In genomic region chr2:5672749-5673147, GRCh38 we compare ENCODE assay signal across 25 cellular contexts. TPM values are rescaled to one million over a fixed set of nuclear protein-coding genes. Genes with fewer than 3 reads are reported as not detected.
DNase-seq lines count a peak whose midpoint lies in the region; ATAC-seq and TF ChIP-seq lines count a peak whose summit lies in the region.
"Had no signal": no experiment of that assay in that cellular context is flagged by ENCODE, and none has a peak within 500 bp of the region (broad histone marks: within the 10 kb centered on the region; RNA-seq: fewer than 3 reads in every experiment).

No MANE protein-coding gene starts in this region.

- H2AFZ ChIP-seq in H9 (ENCODE audit: low read length) = no peak overlapping the region

- no peak overlapping the region for H2AK5ac ChIP-seq in H9 (ENCODE audit: insufficient read length, low read length)

- H2BK20ac ChIP-seq in H9 (ENCODE audit: low read depth, low read length, poor library complexity, severe bottlenecking) = no peak overlapping the region

- H3K27me3 Mint-ChIP-seq in H9 (ENCODE audit: low read depth) (peaks cover 23% of the 10 kb centered on the region), chondrocyte (ENCODE audit: low read depth) (no peaks in the 10 kb centered on the region), progenitor cell of endocrine pancreas (peaks cover 25% of the 10 kb centered on the region), T-cell (peaks cover 14 to 22% of the 10 kb centered on the region in 2 donors)
- H3K27me3 Mint-ChIP-seq: T-helper 17 cell had no signal

- H2BK5ac ChIP-seq in H9 (ENCODE audit: insufficient read length, low read length) = no peak overlapping the region

- no peak overlapping the region for H3K56ac ChIP-seq in H9 (ENCODE audit: insufficient read length, low read depth, low read length)

- peaks cover 4% of the 10 kb centered on the region for H3K23me2 ChIP-seq in H9 (ENCODE audit: insufficient read length, low read depth, low read length, poor library complexity, severe bottlenecking)

- TF ChIP-seq CTCF in H9 (conservative IDR thresholded peaks at IDR 0.05) (no peak), chondrocyte (IDR thresholded peaks at IDR 0.05) (no peak), progenitor cell of endocrine pancreas (IDR thresholded peaks at IDR 0.05; ENCODE audit: unreplicated experiment) (no peak)

- POLR2A ChIA-PET in T-cell (lab: Charles Lee) = no interaction called here

- no peaks in the 10 kb centered on the region for H3K79me1 ChIP-seq in H9 (ENCODE audit: insufficient read depth, low read depth, low read length, poor library complexity, severe bottlenecking)

- peaks cover 5% of the 10 kb centered on the region; the same call in 1 of the 2 replicates for H3K27me3 ChIP-seq in H9 (ENCODE audit: insufficient read depth, low read length)
- H3K27me3 ChIP-seq: thyroid gland had no signal

- H3K4ac ChIP-seq in H9 (ENCODE audit: low read depth, low read length) = no peak overlapping the region

- H2BK120ac ChIP-seq in H9 (ENCODE audit: low read depth, low read length, poor library complexity, severe bottlenecking) = no peak overlapping the region

- no peak overlapping the region for H4K8ac ChIP-seq in H9 (replicated peaks; ENCODE audit: insufficient read length, low read depth, low read length)

- H3K36me3 Mint-ChIP-seq in H9 (ENCODE audit: insufficient read depth in 1 of 3, low read depth in 3 of 3) (no peaks in the 10 kb centered on the region), chondrocyte (ENCODE audit: low read depth) (no peaks in the 10 kb centered on the region), progenitor cell of endocrine pancreas (ENCODE audit: insufficient read depth) (no peaks in the 10 kb centered on the region), T-cell (no peaks in the 10 kb centered on the region)
- H3K36me3 Mint-ChIP-seq: activated CD4-positive, alpha-beta memory T cell treated with anti-CD3 and anti-CD28 coated beads for 36 hours had no signal

- DNase-seq in H9 (no peak), chondrocyte (ENCODE audit: low spot score) (no peak), progenitor cell of endocrine pancreas (ENCODE audit: low spot score, unreplicated experiment) (no peak), HuH-7.5 (ENCODE audit: low spot score) (no peak), T-cell (no peak), left lobe of liver (ENCODE audit: low spot score) (no peak)
- DNase-seq: ACHN; activated CD4-positive, alpha-beta memory T cell treated with anti-CD3 and anti-CD28 coated beads for 36 hours; activated CD4-positive, alpha-beta T cell treated with anti-CD3 and anti-CD28 coated beads for 1 hour; activated naive CD4-positive, alpha-beta T cell treated with Interleukin-2 at 50 U/mL for 16 hours; BE2C; HCEC 1CT; IMR-90; mammary epithelial cell; NCI-H2107; NCI-H748 treated with DMSO at 0.1 percent for 48 hours; Right ventricle myocardium superior; stimulated activated CD4-positive, alpha-beta T cell treated with anti-CD3 and anti-CD28 coated beads, Interleukin-2, amount 100 ng/mL, for 48 hours; T-helper 17 cell had no signal

- no peak overlapping the region for H3T11ph ChIP-seq in H9 (ENCODE audit: low read length)

- ATAC-seq in T-cell (replicated peaks in 1 of 4) (no peak), left lobe of liver (no peak)
- ATAC-seq: GM12878, Panc1, sciatic nerve, T-helper 17 cell had no signal

- H3K79me2 ChIP-seq in H9 (ENCODE audit: insufficient read depth, low read length) = no peaks in the 10 kb centered on the region

- CTCF ChIA-PET in T-cell (lab: Charles Lee) = no interaction called here

- H2BK15ac ChIP-seq in H9 (ENCODE audit: low read depth, low read length) = no peak overlapping the region

- no peak overlapping the region for H2BK12ac ChIP-seq in H9 (ENCODE audit: insufficient read length, low read depth, low read length)

- H3K27ac Mint-ChIP-seq in H9 (no peak overlapping the region), chondrocyte (ENCODE audit: unreplicated experiment) (peak overlapping the region; percentile 30), progenitor cell of endocrine pancreas (peak overlapping the region; percentile 74), T-cell (no peak overlapping the region)
- H3K27ac Mint-ChIP-seq: activated CD4-positive, alpha-beta memory T cell treated with anti-CD3 and anti-CD28 coated beads for 36 hours; T-helper 17 cell had no signal

- no peak overlapping the region for H4K5ac ChIP-seq in H9 (ENCODE audit: insufficient read length, low read depth, low read length)

- H3K4me3 ChIP-seq in iPS-18c (ENCODE audit: insufficient read depth, low read depth, low read length) = peak overlapping the region; percentile 45
- H3K4me3 ChIP-seq: GM12878, prostate gland had no signal

- no peaks in the 10 kb centered on the region; a peak in 2 of 5 replicates for H3K9me3 Mint-ChIP-seq in H9
- H3K9me3 Mint-ChIP-seq in chondrocyte (ENCODE audit: low read depth) = no peaks in the 10 kb centered on the region
- no peaks in the 10 kb centered on the region for H3K9me3 Mint-ChIP-seq in progenitor cell of endocrine pancreas (ENCODE audit: low read depth)
- H3K9me3 Mint-ChIP-seq in T-cell = peaks cover 0 to 6% (median 0%) of the 10 kb centered on the region in 3 donors
- H3K9me3 Mint-ChIP-seq: activated CD4-positive, alpha-beta memory T cell treated with anti-CD3 and anti-CD28 coated beads for 36 hours had no signal

- H3K4me3 Mint-ChIP-seq in H9 (peak overlapping the region; percentile 57 to 76), chondrocyte (ENCODE audit: unreplicated experiment) (peak overlapping the region; percentile 72), progenitor cell of endocrine pancreas (ENCODE audit: low read depth) (peak overlapping the region; percentile 71), T-cell (no peak overlapping the region)
- H3K4me3 Mint-ChIP-seq: activated CD4-positive, alpha-beta memory T cell treated with anti-CD3 and anti-CD28 coated beads for 36 hours; T-helper 17 cell had no signal

- H3K27ac ChIP-seq in H9 (ENCODE audit: insufficient read length, low read depth, low read length) = no peak overlapping the region
- H3K27ac ChIP-seq: prostate gland, thyroid gland had no signal

- H3K9me3 ChIP-seq in H9 (ENCODE audit: control insufficient read depth, low read depth, low read length) (no peaks in the 10 kb centered on the region), iPS-18c (ENCODE audit: control insufficient read depth, insufficient read depth, low read length) (no peaks in the 10 kb centered on the region)
- H3K9me3 ChIP-seq: BE2C, prostate gland, thyroid gland had no signal

- H3K9ac ChIP-seq in H9 (ENCODE audit: extremely low read depth, insufficient read length, low read length) = no peak overlapping the region

- H4K20me1 ChIP-seq in H9 (ENCODE audit: control insufficient read depth, insufficient read depth, insufficient read length) = no peaks in the 10 kb centered on the region

- peaks cover 16 to 17% of the 10 kb centered on the region in 2 experiments for H3K4me1 Mint-ChIP-seq in H9
- peaks cover 30% of the 10 kb centered on the region for H3K4me1 Mint-ChIP-seq in chondrocyte (ENCODE audit: low read depth)
- peaks cover 9% of the 10 kb centered on the region for H3K4me1 Mint-ChIP-seq in progenitor cell of endocrine pancreas (ENCODE audit: low read depth)
- H3K4me1 Mint-ChIP-seq in T-cell = no peaks in the 10 kb centered on the region
- H3K4me1 Mint-ChIP-seq: T-helper 17 cell had no signal

- H3K23ac ChIP-seq in H9 (ENCODE audit: insufficient read length, low read depth, low read length) = no peak overlapping the region

- H4K91ac ChIP-seq in H9 (ENCODE audit: insufficient read length, low read depth, low read length) = no peak overlapping the region

- H3K4me2 ChIP-seq in H9 (ENCODE audit: insufficient read depth, insufficient read length, low read length) = peak overlapping the region; percentile 28

- no CpG with 5 or more reads among the region's 15 CpGs for WGBS in H9 (ENCODE audit: extremely low coverage, insufficient read length, low lambda C conversion rate)

- no peaks in the 10 kb centered on the region for H3K4me1 ChIP-seq in H9 (ENCODE audit: insufficient read depth, low read length)
- H3K4me1 ChIP-seq: BE2C, prostate gland had no signal

- H3K14ac ChIP-seq in H9 (ENCODE audit: insufficient read depth, low read length) = no peak overlapping the region

- no peak overlapping the region for H3K18ac ChIP-seq in H9 (ENCODE audit: insufficient read length, low read depth, low read length)

RNA-seq across cellular contexts. Expression of gene SOX11, which starts 19.4 kb away (rescaled TPM):
- total RNA-seq in H9 (2021) (42.8 and 43.8 TPM in 2 replicates), chondrocyte (31.6 to 46.6 TPM (median 32.1 TPM) in 3 replicates), progenitor cell of endocrine pancreas (146 and 154 TPM in 2 replicates), T-cell (not detected), left lobe of liver (0.05 TPM)
- total RNA-seq: activated CD4-positive, alpha-beta memory T cell treated with anti-CD3 and anti-CD28 coated beads for 36 hours; prostate gland; sciatic nerve; T-helper 17 cell; thyroid gland had no signal

Comparison
In these comparisons a context has a peak if more than half of its experiments do, and no peak if none do; other contexts are left out.
1. H3K27ac Mint-ChIP-seq: peak in chondrocyte (single experiment) and progenitor cell of endocrine pancreas (single experiment); none in H9 (0 of 3) and T-cell (0 of 2).
2. H3K4me3 Mint-ChIP-seq: peak in H9 (2 of 2), chondrocyte (single experiment) and progenitor cell of endocrine pancreas (single experiment); none in T-cell (0 of 3).
3. RNA of gene SOX11, which starts 19.4 kb away (total RNA-seq): 146 to 154 TPM in progenitor cell of endocrine pancreas, 42.8 to 43.8 TPM in H9 and 31.6 to 46.6 TPM in chondrocyte; 0.05 TPM in left lobe of liver (single experiment) and not detected in T-cell; every median in the first group is over 10 times any median in the second.